In genomic region chr7:101177644-101178043, GRCh38 we compare ENCODE assay signal across 1 cellular context.
TF ChIP-seq lines count a peak whose summit lies in the region.

No MANE protein-coding gene starts in this region.

TF ChIP-seq in IMR-90, 13 proteins besides CTCF, POLR2A, EP300 and RAD21:
- no peak for TF ChIP-seq ELK1 (IDR thresholded peaks at IDR 0.05; ENCODE audit: borderline replicate concordance, low read depth, low read length)
- TF ChIP-seq RCOR1 (IDR thresholded peaks at IDR 0.05; ENCODE audit: insufficient replicate concordance, low read length), result no peak
- no peak for TF ChIP-seq MAZ (IDR thresholded peaks at IDR 0.05; ENCODE audit: borderline replicate concordance, low read depth, low read length)
- no peak for TF ChIP-seq CEBPB (IDR thresholded peaks at IDR 0.05; ENCODE audit: low read depth, low read length)
- TF ChIP-seq CHD1 (IDR thresholded peaks at IDR 0.05; ENCODE audit: low read depth, low read length), result no peak
- TF ChIP-seq RFX5 (IDR thresholded peaks at IDR 0.05; ENCODE audit: low read depth, low read length), result no peak
- no peak for TF ChIP-seq FOS (IDR thresholded peaks at IDR 0.05; ENCODE audit: low read depth, low read length)
TF ChIP-seq in IMR-90: peak in this region for 0.
